Comparison of ENCODE assay signal across 17 cellular contexts in genomic region chr5:84791153-84791552, GRCh38.
A peak's percentile ranks its signal among the peaks of the same experiment; 100 is the strongest.
DNase-seq lines count a peak whose midpoint lies in the region; ATAC-seq and TF ChIP-seq lines count a peak whose summit lies in the region.
"Had no signal": no experiment of that assay in that cellular context is flagged by ENCODE, and none has a peak within 500 bp of the region (broad histone marks: within the 10 kb centered on the region; RNA-seq: fewer than 3 reads in every experiment).

No MANE protein-coding gene starts in this region.

- DNase-seq in SIG-M5 treated with dmso at 0.1 percent for 504 hours (lab: John Stamatoyannopoulos, UW; ENCODE audit: unreplicated experiment) (peak; percentile 40), SIG-M5 (lab: John Stamatoyannopoulos, UW) (no peak), SK-MEL-5 (ENCODE audit: low read depth, low spot score) (peak; percentile 14), foreskin melanocyte (peak; percentile 11), pons (ENCODE audit: low spot score) (peak; percentile 39), retina (no peak), posterior vena cava (ENCODE audit: low spot score) (no peak)
- no peak for DNase-seq in CD8-positive, alpha-beta T cell
- DNase-seq: 8988T, C1 segment of cervical spinal cord, Caco-2, IMR-90, NCI-H1436 treated with DMSO at 0.1 percent for 48 hours, NCI-H2081, NCI-H510A treated with DMSO at 0.1 percent for 48 hours, PC-9 had no signal

- no peak for ATAC-seq in CD8-positive, alpha-beta T cell
- ATAC-seq: HCT116 had no signal

- CTCF ChIA-PET in CD8-positive, alpha-beta T cell (lab: Charles Lee): no interaction called here

- H3K9me3 Mint-ChIP-seq in CD8-positive, alpha-beta T cell: no peaks in the 10 kb centered on the region

- H3K4me3 ChIP-seq in CD8-positive, alpha-beta T cell (ENCODE audit: low read depth, low read length): no peak overlapping the region
- H3K4me3 ChIP-seq: PC-9 had no signal

- no peak overlapping the region for H3K27ac Mint-ChIP-seq in CD8-positive, alpha-beta T cell

- in situ Hi-C loops in SK-MEL-5 (cut with HindIII; ENCODE audit: low pct_unique_long_range_greater_than_20kb, low sequenced_read_pairs): no loop called here

- intact Hi-C loops in CD8-positive, alpha-beta T cell (cut with DNase I, micrococcal nuclease): no loop called here
- intact Hi-C loops in posterior vena cava (cut with DNase I): no loop called here

- no peaks in the 10 kb centered on the region for H3K27me3 ChIP-seq in CD8-positive, alpha-beta T cell (ENCODE audit: insufficient read depth, low read length)

- H3K27me3 Mint-ChIP-seq in CD8-positive, alpha-beta T cell (ENCODE audit: low read depth): no peaks in the 10 kb centered on the region

- no peaks in the 10 kb centered on the region for H3K36me3 ChIP-seq in CD8-positive, alpha-beta T cell (ENCODE audit: insufficient read depth, low read length)

- POLR2A ChIA-PET in CD8-positive, alpha-beta T cell (lab: Charles Lee): no interaction called here

- no peak overlapping the region for H3K4me3 Mint-ChIP-seq in CD8-positive, alpha-beta T cell

- TF ChIP-seq CTCF in CD8-positive, alpha-beta T cell (IDR thresholded peaks at IDR 0.05): no peak

- no peaks in the 10 kb centered on the region for H3K4me1 Mint-ChIP-seq in CD8-positive, alpha-beta T cell (ENCODE audit: low read depth)

- no peaks in the 10 kb centered on the region for H3K36me3 Mint-ChIP-seq in CD8-positive, alpha-beta T cell

- no peaks in the 10 kb centered on the region for H3K9me3 ChIP-seq in CD8-positive, alpha-beta T cell (ENCODE audit: low read length)
- H3K9me3 ChIP-seq: Caco-2 had no signal

- H3K4me1 ChIP-seq in CD8-positive, alpha-beta T cell (ENCODE audit: insufficient read depth, low read length): no peaks in the 10 kb centered on the region
- H3K4me1 ChIP-seq: Caco-2 had no signal

- H3K27ac ChIP-seq in CD8-positive, alpha-beta T cell (ENCODE audit: low read depth, low read length): no peak overlapping the region
- H3K27ac ChIP-seq: PC-9 had no signal

Comparison
In these comparisons a context has a peak if more than half of its experiments do, and no peak if none do; other contexts are left out.
1. DNase-seq: peak in SIG-M5 treated with dmso at 0.1 percent for 504 hours (single experiment), SK-MEL-5 (single experiment), foreskin melanocyte (single experiment) and pons (single experiment); none in SIG-M5 (single experiment), retina (single experiment), CD8-positive, alpha-beta T cell (0 of 7) and posterior vena cava (single experiment).